8 cellular contexts compared by ENCODE assay signal in genomic region chr16:2147981-2148671, GRCh38. TPM values are rescaled to one million over a fixed set of nuclear protein-coding genes. Genes with fewer than 3 reads are reported as not detected.
DNase-seq lines count a peak whose midpoint lies in the region; ATAC-seq and TF ChIP-seq lines count a peak whose summit lies in the region.

Gene RAB26 (plus strand): TSS chr16:2148625. CDS start chr16:2148784, 159 bp downstream.

- H4K5ac ChIP-seq in H9 (ENCODE audit: insufficient read length, low read depth, low read length), result no peak within 1 kb of the TSS

- H3K79me2 ChIP-seq in H9 (ENCODE audit: insufficient read depth, low read length), result no peaks in the 10 kb centered on the region

- H3K4ac ChIP-seq in H9 (ENCODE audit: low read depth, low read length), result no peak within 1 kb of the TSS

- DNase-seq in AG08396 (ENCODE audit: low spot score) (peak; percentile 81), H9 (peak; percentile 85), NCI-H2227 treated with DMSO at 0.1 percent for 48 hours (lab: John Stamatoyannopoulos, UW) (peak; percentile 13), lower leg skin (ENCODE audit: low spot score in 2 of 2) (peak; percentile 59 to 95)
- DNase-seq in activated CD4-positive, alpha-beta memory T cell treated with anti-CD3 and anti-CD28 coated beads for 36 hours, result peak; percentile 51
- peak; percentile 25 to 50 (median 42) for DNase-seq in effector memory CD4-positive, alpha-beta T cell
- DNase-seq in stimulated activated naive B cell treated with anti-CD40 and anti-IgM and Interleukin-4, amounts not matched to agents 10 μg/mL and 1 μg/mL and 100 μg/mL, for 72 hours, result no peak

- H3T11ph ChIP-seq in H9 (ENCODE audit: low read length), result no peak within 1 kb of the TSS

- H3K36me3 ChIP-seq in effector memory CD4-positive, alpha-beta T cell (ENCODE audit: control insufficient read depth, insufficient read depth, low read length), result peaks cover 3% of the 10 kb centered on the region

- H3K36me3 Mint-ChIP-seq in H9 (ENCODE audit: insufficient read depth in 1 of 3, low read depth in 3 of 3), result peaks cover 2 to 22% (median 15%) of the 10 kb centered on the region in 3 experiments; a peak in 6 of 7 replicates
- H3K36me3 Mint-ChIP-seq in activated CD4-positive, alpha-beta memory T cell treated with anti-CD3 and anti-CD28 coated beads for 36 hours, result peaks cover 18% of the 10 kb centered on the region
- H3K36me3 Mint-ChIP-seq in stimulated activated naive B cell treated with anti-CD40 and anti-IgM and Interleukin-4, amounts not matched to agents 10 μg/mL and 1 μg/mL and 100 μg/mL, for 72 hours, result peaks cover 26 to 30% of the 10 kb centered on the region in 2 donors

- no peak within 1 kb of the TSS for H3K27ac ChIP-seq in H9 (ENCODE audit: insufficient read length, low read depth, low read length)
- no peak within 1 kb of the TSS for H3K27ac ChIP-seq in effector memory CD4-positive, alpha-beta T cell (ENCODE audit: insufficient read depth, low read length, poor library complexity, severe bottlenecking)

- no peak within 1 kb of the TSS for H4K8ac ChIP-seq in H9 (replicated peaks; ENCODE audit: insufficient read length, low read depth, low read length)

- no peaks in the 10 kb centered on the region for H3K27me3 ChIP-seq in H9 (ENCODE audit: insufficient read depth, low read length)
- no peaks in the 10 kb centered on the region for H3K27me3 ChIP-seq in effector memory CD4-positive, alpha-beta T cell (replicated peaks; ENCODE audit: control insufficient read depth, insufficient read depth, low read length, poor library complexity, severe bottlenecking)

- no peak within 1 kb of the TSS for H3K56ac ChIP-seq in H9 (ENCODE audit: insufficient read length, low read depth, low read length)

- no peaks in the 10 kb centered on the region for H3K79me1 ChIP-seq in H9 (ENCODE audit: insufficient read depth, low read depth, low read length, poor library complexity, severe bottlenecking)

- no peak within 1 kb of the TSS for H2AFZ ChIP-seq in H9 (ENCODE audit: low read length)

- no peak within 1 kb of the TSS for H3K9ac ChIP-seq in H9 (ENCODE audit: extremely low read depth, insufficient read length, low read length)

- no peak within 1 kb of the TSS for H3K18ac ChIP-seq in H9 (ENCODE audit: insufficient read length, low read depth, low read length)

- no peak within 1 kb of the TSS for H2BK15ac ChIP-seq in H9 (ENCODE audit: low read depth, low read length)

- peaks cover 29% of the 10 kb centered on the region for H3K27me3 Mint-ChIP-seq in H9 (ENCODE audit: low read depth)
- H3K27me3 Mint-ChIP-seq in activated CD4-positive, alpha-beta memory T cell treated with anti-CD3 and anti-CD28 coated beads for 36 hours, result no peaks in the 10 kb centered on the region
- H3K27me3 Mint-ChIP-seq in stimulated activated naive B cell treated with anti-CD40 and anti-IgM and Interleukin-4, amounts not matched to agents 10 μg/mL and 1 μg/mL and 100 μg/mL, for 72 hours, result no peaks in the 10 kb centered on the region

- no peak within 1 kb of the TSS for H2BK12ac ChIP-seq in H9 (ENCODE audit: insufficient read length, low read depth, low read length)

- WGBS in H9 (ENCODE audit: extremely low coverage, insufficient read length, low lambda C conversion rate), result no CpG with 5 or more reads among the region's 55 CpGs
- WGBS in lower leg skin, 2 donors, result 20 to 25% methylated on average over 2 to 15 of the region's 55 CpGs

- ATAC-seq in stimulated activated naive B cell treated with anti-CD40 and anti-IgM and Interleukin-4, amounts not matched to agents 10 μg/mL and 1 μg/mL and 100 μg/mL, for 72 hours (replicated peaks), result peak; percentile 44 to 61
- ATAC-seq in HG02763 (IDR thresholded peaks at IDR 0.05; ENCODE audit: unreplicated experiment), result no peak

- intact Hi-C loops in activated CD4-positive, alpha-beta memory T cell treated with anti-CD3 and anti-CD28 coated beads for 36 hours (cut with micrococcal nuclease), result no loop called here
- intact Hi-C loops in lower leg skin (cut with DNase I; ENCODE audit: low total_unique reads), result no loop called here

- peak within 1 kb of the TSS; percentile 58 to 80 for H3K4me3 Mint-ChIP-seq in H9
- H3K4me3 Mint-ChIP-seq in activated CD4-positive, alpha-beta memory T cell treated with anti-CD3 and anti-CD28 coated beads for 36 hours, result peak within 1 kb of the TSS; percentile 8
- peak within 1 kb of the TSS; percentile 70 to 78 for H3K4me3 Mint-ChIP-seq in stimulated activated naive B cell treated with anti-CD40 and anti-IgM and Interleukin-4, amounts not matched to agents 10 μg/mL and 1 μg/mL and 100 μg/mL, for 72 hours

- H3K23me2 ChIP-seq in H9 (ENCODE audit: insufficient read length, low read depth, low read length, poor library complexity, severe bottlenecking), result peaks cover 16% of the 10 kb centered on the region

- no peak within 1 kb of the TSS for H2BK120ac ChIP-seq in H9 (ENCODE audit: low read depth, low read length, poor library complexity, severe bottlenecking)

- H2AK5ac ChIP-seq in H9 (ENCODE audit: insufficient read length, low read length), result no peak within 1 kb of the TSS

- no peaks in the 10 kb centered on the region for H4K20me1 ChIP-seq in H9 (ENCODE audit: control insufficient read depth, insufficient read depth, insufficient read length)

- TF ChIP-seq POLR2A in lower leg skin (IDR thresholded peaks at IDR 0.05), result no peak

- no peak within 1 kb of the TSS for H2BK20ac ChIP-seq in H9 (ENCODE audit: low read depth, low read length, poor library complexity, severe bottlenecking)

- H3K4me2 ChIP-seq in H9 (ENCODE audit: insufficient read depth, insufficient read length, low read length), result peak within 1 kb of the TSS; percentile 56

- CTCF ChIA-PET in activated CD4-positive, alpha-beta memory T cell treated with anti-CD3 and anti-CD28 coated beads for 36 hours (lab: Charles Lee), result interaction anchor here (0.7 to 1.0 kb wide), 4 partner anchors 8 to 144 kb away, joined by 3 to 5 read pairs (median 4); partner anchors contain the start of genes NTHL1 and TSC2

- H3K14ac ChIP-seq in H9 (ENCODE audit: insufficient read depth, low read length), result no peak within 1 kb of the TSS; the same call in 1 of the 2 replicates

- peak within 1 kb of the TSS; percentile 54 for H3K4me3 ChIP-seq in effector memory CD4-positive, alpha-beta T cell (ENCODE audit: insufficient read depth, low read depth, low read length, poor library complexity, severe bottlenecking)
- no peak within 1 kb of the TSS for H3K4me3 ChIP-seq in lower leg skin (ENCODE audit: low read depth, poor library complexity, severe bottlenecking)

- H3K9me3 ChIP-seq in H9 (ENCODE audit: control insufficient read depth, low read depth, low read length), result no peaks in the 10 kb centered on the region
- H3K9me3 ChIP-seq in effector memory CD4-positive, alpha-beta T cell (ENCODE audit: control insufficient read depth, low read length), result no peaks in the 10 kb centered on the region

- TF ChIP-seq CTCF in H9 (conservative IDR thresholded peaks at IDR 0.05) (no peak), lower leg skin (IDR thresholded peaks at IDR 0.05) (no peak)

- H4K91ac ChIP-seq in H9 (ENCODE audit: insufficient read length, low read depth, low read length), result no peak within 1 kb of the TSS

- H3K27ac Mint-ChIP-seq in H9, result no peak within 1 kb of the TSS
- H3K27ac Mint-ChIP-seq in activated CD4-positive, alpha-beta memory T cell treated with anti-CD3 and anti-CD28 coated beads for 36 hours, result no peak within 1 kb of the TSS
- H3K27ac Mint-ChIP-seq in stimulated activated naive B cell treated with anti-CD40 and anti-IgM and Interleukin-4, amounts not matched to agents 10 μg/mL and 1 μg/mL and 100 μg/mL, for 72 hours, result peak within 1 kb of the TSS; percentile 93

- H2BK5ac ChIP-seq in H9 (ENCODE audit: insufficient read length, low read length), result no peak within 1 kb of the TSS

- H3K4me1 ChIP-seq in H9 (ENCODE audit: insufficient read depth, low read length), result peaks cover 3% of the 10 kb centered on the region; the same call in 1 of the 2 replicates
- peaks cover 29% of the 10 kb centered on the region for H3K4me1 ChIP-seq in effector memory CD4-positive, alpha-beta T cell (ENCODE audit: control insufficient read depth, insufficient read depth, low read length, poor library complexity, severe bottlenecking)

- peaks cover 26 to 34% of the 10 kb centered on the region in 2 experiments for H3K4me1 Mint-ChIP-seq in H9
- peaks cover 24% of the 10 kb centered on the region for H3K4me1 Mint-ChIP-seq in activated CD4-positive, alpha-beta memory T cell treated with anti-CD3 and anti-CD28 coated beads for 36 hours (ENCODE audit: low read depth)
- H3K4me1 Mint-ChIP-seq in stimulated activated naive B cell treated with anti-CD40 and anti-IgM and Interleukin-4, amounts not matched to agents 10 μg/mL and 1 μg/mL and 100 μg/mL, for 72 hours, result peaks cover 28 to 46% of the 10 kb centered on the region in 2 donors

- no peak within 1 kb of the TSS for H3K23ac ChIP-seq in H9 (ENCODE audit: insufficient read length, low read depth, low read length)

- POLR2A ChIA-PET in activated CD4-positive, alpha-beta memory T cell treated with anti-CD3 and anti-CD28 coated beads for 36 hours (lab: Charles Lee), result interaction anchor here (1.2 kb wide), 1 partner anchor 183 kb away, joined by 5 read pairs; the partner anchor contains the start of gene RPS2

- no peaks in the 10 kb centered on the region; a peak in 1 of 5 replicates for H3K9me3 Mint-ChIP-seq in H9
- no peaks in the 10 kb centered on the region for H3K9me3 Mint-ChIP-seq in activated CD4-positive, alpha-beta memory T cell treated with anti-CD3 and anti-CD28 coated beads for 36 hours
- H3K9me3 Mint-ChIP-seq in stimulated activated naive B cell treated with anti-CD40 and anti-IgM and Interleukin-4, amounts not matched to agents 10 μg/mL and 1 μg/mL and 100 μg/mL, for 72 hours, result no peaks in the 10 kb centered on the region

RNA-seq across cellular contexts. Expression of gene RAB26, which starts in this region (rescaled TPM):
- total RNA-seq in H9 (2021), result 2.4 and 3.0 TPM in 2 replicates
- total RNA-seq in activated CD4-positive, alpha-beta memory T cell treated with anti-CD3 and anti-CD28 coated beads for 36 hours, result under 1 TPM in 1 of 2 experiments, not detected in 1; 0.33 TPM
- total RNA-seq in lower leg skin, result 1 to 10 TPM in 3 of 4 donors, not detected in 1; 1.6 to 2.9 (median 2.0) TPM

Comparison
In these comparisons a context has a peak if more than half of its experiments do, and no peak if none do; other contexts are left out.
1. Peak in DNase-seq in activated CD4-positive, alpha-beta memory T cell treated with anti-CD3 and anti-CD28 coated beads for 36 hours; RNA of the gene not detected or under 1 TPM.
2. H3K4me3 Mint-ChIP-seq: peak in every context shown above with its lines; median percentile 74 in stimulated activated naive B cell treated with anti-CD40 and anti-IgM and Interleukin-4, amounts not matched to agents 10 μg/mL and 1 μg/mL and 100 μg/mL, for 72 hours; 69 in H9; 8 in activated CD4-positive, alpha-beta memory T cell treated with anti-CD3 and anti-CD28 coated beads for 36 hours.